In genomic region chr7:74575083-74575803, GRCh38 we compare ENCODE assay signal across 15 cellular contexts.
DNase-seq lines count a peak whose midpoint lies in the region; ATAC-seq, FAIRE-seq and TF ChIP-seq lines count a peak whose summit lies in the region.
"Had no signal": no experiment of that assay in that cellular context is flagged by ENCODE, and none has a peak within 500 bp of the region (broad histone marks: within the 10 kb centered on the region; RNA-seq: fewer than 3 reads in every experiment).

No MANE protein-coding gene starts in this region.

- TF ChIP-seq CTCF in AG10803 (conservative IDR thresholded peaks at IDR 0.05; ENCODE audit: low read length) (no peak), bronchial epithelial cell (IDR thresholded peaks at IDR 0.05; ENCODE audit: insufficient read depth, low read length, severe bottlenecking) (peak; percentile 19), endodermal cell (conservative IDR thresholded peaks at IDR 0.05) (no peak)

- peak overlapping the region; percentile 15 for H3K9ac ChIP-seq in mucosa of stomach (ENCODE audit: low read length)
- no peak overlapping the region for H3K9ac ChIP-seq in endodermal cell (ENCODE audit: extremely low read depth, low read length, poor library complexity, severe bottlenecking)

- H3K9me3 Mint-ChIP-seq in endodermal cell, result no peaks in the 10 kb centered on the region
- no peaks in the 10 kb centered on the region for H3K9me3 Mint-ChIP-seq in T-cell
- H3K9me3 Mint-ChIP-seq: CD4-positive, CD25-positive, alpha-beta regulatory T cell had no signal

- H3K4me3 ChIP-seq in AG10803 (ENCODE audit: low read length) (no peak overlapping the region), bronchial epithelial cell (ENCODE audit: low read depth, low read length) (no peak overlapping the region), mucosa of stomach (ENCODE audit: low read length) (no peak overlapping the region), endodermal cell (ENCODE audit: low read length) (no peak overlapping the region)

- no peaks in the 10 kb centered on the region for H3K27me3 ChIP-seq in bronchial epithelial cell (ENCODE audit: control insufficient read depth, insufficient read depth, low read length)
- no peaks in the 10 kb centered on the region for H3K27me3 ChIP-seq in mucosa of stomach (ENCODE audit: control insufficient read depth, insufficient read depth, low read length)
- no peaks in the 10 kb centered on the region for H3K27me3 ChIP-seq in endodermal cell (ENCODE audit: control insufficient read depth, insufficient read depth, low read length, poor library complexity, severe bottlenecking)
- H3K27me3 ChIP-seq: neutrophil had no signal

- no peaks in the 10 kb centered on the region for H3K27me3 Mint-ChIP-seq in endodermal cell (ENCODE audit: insufficient read depth)
- peaks cover 0 to 4% of the 10 kb centered on the region in 2 donors for H3K27me3 Mint-ChIP-seq in T-cell
- H3K27me3 Mint-ChIP-seq: CD4-positive, CD25-positive, alpha-beta regulatory T cell had no signal

- no peaks in the 10 kb centered on the region for H3K9me3 ChIP-seq in mucosa of stomach (ENCODE audit: control insufficient read depth, low read length)
- H3K9me3 ChIP-seq in endodermal cell (ENCODE audit: control insufficient read depth, low read length), result no peaks in the 10 kb centered on the region
- H3K9me3 ChIP-seq: neutrophil had no signal

- H3K36me3 ChIP-seq in bronchial epithelial cell (ENCODE audit: control insufficient read depth, insufficient read depth, low read length), result no peaks in the 10 kb centered on the region
- no peaks in the 10 kb centered on the region for H3K36me3 ChIP-seq in mucosa of stomach (ENCODE audit: control insufficient read depth, insufficient read depth, low read length)
- peaks cover 50% of the 10 kb centered on the region for H3K36me3 ChIP-seq in endodermal cell (ENCODE audit: control insufficient read depth, insufficient read depth, low read length)
- H3K36me3 ChIP-seq: neutrophil had no signal

- H3K27ac ChIP-seq in endodermal cell (ENCODE audit: low read depth, low read length), result no peak overlapping the region
- H3K27ac ChIP-seq: neutrophil had no signal

- no peak for ATAC-seq in T-cell (replicated peaks in 1 of 4)

- H3K4me1 ChIP-seq in mucosa of stomach (ENCODE audit: control insufficient read depth, insufficient read depth, low read length), result peaks cover 60% of the 10 kb centered on the region
- peaks cover 2% of the 10 kb centered on the region for H3K4me1 ChIP-seq in endodermal cell (ENCODE audit: control insufficient read depth, insufficient read depth, low read length)

- H3K4me1 Mint-ChIP-seq in endodermal cell (peaks cover 4% of the 10 kb centered on the region), T-cell (peaks cover 0 to 5% (median 0%) of the 10 kb centered on the region in 3 donors)

- WGBS in endodermal cell (ENCODE audit: insufficient coverage in 1 of 2, insufficient read length in 1 of 2), 2 experiments, result 96 to 99% methylated on average over 6 to 12 of the region's 12 CpGs

- FAIRE-seq in bronchial epithelial cell (lab: Jason Lieb, UNC), result peak; percentile 64
- FAIRE-seq: GM18507 had no signal

- POLR2A ChIA-PET in T-cell (lab: Charles Lee), result no interaction called here

- H3K27ac Mint-ChIP-seq in endodermal cell, result no peak overlapping the region
- no peak overlapping the region for H3K27ac Mint-ChIP-seq in T-cell
- H3K27ac Mint-ChIP-seq: CD4-positive, CD25-positive, alpha-beta regulatory T cell had no signal

- DNase-seq in AG10803 (ENCODE audit: low read depth), result peak; percentile 44
- peak; percentile 37 for DNase-seq in LoVo (ENCODE audit: low spot score)
- DNase-seq in bronchial epithelial cell (ENCODE audit: low read depth), result peak; percentile 97
- no peak for DNase-seq in AG08396 (ENCODE audit: low spot score)
- no peak for DNase-seq in Kasumi-1 (lab: John Stamatoyannopoulos, UW)
- DNase-seq in endodermal cell, result no peak
- DNase-seq in T-cell, result no peak
- DNase-seq: activated T-cell treated with anti-CD3 and anti-CD28 coated beads for 4 hours; CD4-positive, CD25-positive, alpha-beta regulatory T cell; cerebellar nuclear complex; GOT3; NCI-H2029 had no signal

- CTCF ChIA-PET in T-cell (lab: Charles Lee), result interaction anchor here (0.5 to 1.0 kb wide), 4 partner anchors 8 to 233 kb away, joined by 3 to 5 read pairs (median 4); no protein-coding TSS in a partner anchor

- H3K36me3 Mint-ChIP-seq in endodermal cell (ENCODE audit: low read depth) (peaks cover 65% of the 10 kb centered on the region), T-cell (no peaks in the 10 kb centered on the region)
- H3K36me3 Mint-ChIP-seq: CD4-positive, CD25-positive, alpha-beta regulatory T cell had no signal

- H3K4me3 Mint-ChIP-seq in endodermal cell, result no peak overlapping the region
- no peak overlapping the region for H3K4me3 Mint-ChIP-seq in T-cell
- H3K4me3 Mint-ChIP-seq: CD4-positive, CD25-positive, alpha-beta regulatory T cell had no signal

Comparison
In these comparisons a context has a peak if more than half of its experiments do, and no peak if none do; other contexts are left out.
1. DNase-seq: peak in AG10803 (single experiment), LoVo (single experiment) and bronchial epithelial cell (single experiment); none in AG08396 (single experiment), Kasumi-1 (0 of 2), endodermal cell (single experiment) and T-cell (0 of 34).